Comparison of ENCODE assay signal across 25 cellular contexts in the genomic region with DNA sequence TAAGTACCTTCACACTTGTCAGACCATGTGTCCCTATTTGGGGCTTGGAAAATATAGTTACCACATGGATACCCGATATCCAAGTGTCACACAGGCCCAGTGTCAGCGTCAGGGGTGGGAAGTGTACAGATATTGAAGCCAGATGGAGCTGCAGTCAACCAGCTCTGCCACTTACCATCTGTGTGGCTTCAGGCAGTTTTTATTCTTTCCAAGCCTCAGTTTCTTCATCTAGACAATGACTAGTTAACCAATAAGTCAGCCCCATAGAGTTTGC.
DNase-seq lines count a peak whose midpoint lies in the region; ATAC-seq and TF ChIP-seq lines count a peak whose summit lies in the region.
"Had no signal": no experiment of that assay in that cellular context is flagged by ENCODE, and none has a peak within 500 bp of the region (broad histone marks: within the 10 kb centered on the region; RNA-seq: fewer than 3 reads in every experiment).

No MANE protein-coding gene starts in this region.

- peak; percentile 61 for DNase-seq in DMS 273 (lab: John Stamatoyannopoulos, UW; ENCODE audit: unreplicated experiment)
- DNase-seq in NCI-H524 treated with DMSO at 0.1 percent for 48 hours (lab: John Stamatoyannopoulos, UW) = peak; percentile 87
- DNase-seq in psoas muscle = peak in 1 of 2 donors; percentile 69
- DNase-seq in SHP77 treated with DMSO at 0.1 percent for 48 hours (lab: John Stamatoyannopoulos, UW) = no peak
- no peak for DNase-seq in MV-4-11 (lab: John Stamatoyannopoulos, UW)
- DNase-seq: Calu3; CD8-positive, alpha-beta memory T cell; DMS53; IMR-90; Karpas-422; NCI-H1105; NCI-H1436 treated with DMSO at 0.1 percent for 48 hours; NCI-H187 treated with DMSO at 0.1 percent for 48 hours; NCI-H2107; NCI-H446 treated with DMSO at 0.1 percent for 48 hours; NCI-H69; Peyer's patch; T-helper 17 cell had no signal

- H3K9me3 Mint-ChIP-seq in IgD-negative memory B cell = peaks cover 0 to 6% (median 3%) of the 10 kb centered on the region in 3 donors

- TF ChIP-seq CTCF in psoas muscle (IDR thresholded peaks at IDR 0.05) = peak; percentile 15

- ATAC-seq in psoas muscle (peak; percentile 91 to 96 (median 94)), HG02678 (IDR thresholded peaks at IDR 0.05; ENCODE audit: unreplicated experiment) (no peak)
- ATAC-seq: GM23338, SK-N-SH treated with all-trans-retinoic acid at 6 μM for 48 hours, T-helper 17 cell had no signal

- peaks cover 5% of the 10 kb centered on the region for H3K36me3 Mint-ChIP-seq in IgD-negative memory B cell
- H3K36me3 Mint-ChIP-seq: CD8-positive, alpha-beta memory T cell had no signal

- no peaks in the 10 kb centered on the region for H3K9me3 ChIP-seq in psoas muscle
- H3K9me3 ChIP-seq: Peyer's patch had no signal

- H3K4me3 Mint-ChIP-seq in IgD-negative memory B cell = no peak overlapping the region
- H3K4me3 Mint-ChIP-seq: CD8-positive, alpha-beta memory T cell; GM23338; H9; T-helper 17 cell had no signal

- 29 to 57% (median 40%) methylated on average over 2 of the region's 2 CpGs for WGBS in psoas muscle, 3 donors

- H3K4me1 Mint-ChIP-seq in IgD-negative memory B cell = peaks cover 4 to 19% (median 11%) of the 10 kb centered on the region in 3 donors
- H3K4me1 Mint-ChIP-seq: T-helper 17 cell had no signal

- H3K4me3 ChIP-seq in psoas muscle = no peak overlapping the region
- H3K4me3 ChIP-seq: GM23338, Peyer's patch, SJCRH30 had no signal

- H3K27me3 Mint-ChIP-seq in IgD-negative memory B cell = peaks cover 7% of the 10 kb centered on the region

- peaks cover 32% of the 10 kb centered on the region for H3K4me1 ChIP-seq in psoas muscle

- no peaks in the 10 kb centered on the region for H3K27me3 ChIP-seq in psoas muscle (ENCODE audit: insufficient read depth in 3 of 3, low read length in 2 of 3)
- H3K27me3 ChIP-seq: Peyer's patch, SJCRH30 had no signal

- peak overlapping the region; percentile 81 for H3K27ac ChIP-seq in psoas muscle
- H3K27ac ChIP-seq: C4-2B, Peyer's patch, SJCRH30 had no signal

- peak overlapping the region in 2 of 3 donors; percentile 16 to 27 for H3K27ac Mint-ChIP-seq in IgD-negative memory B cell
- H3K27ac Mint-ChIP-seq: CD8-positive, alpha-beta memory T cell; GM23338; H9; T-helper 17 cell had no signal

- H3K36me3 ChIP-seq in psoas muscle (ENCODE audit: insufficient read depth in 1 of 2, low read depth in 1 of 2) = no peaks in the 10 kb centered on the region
- H3K36me3 ChIP-seq: Peyer's patch, SJCRH30 had no signal

- intact Hi-C loops in psoas muscle (cut with DNase I) = loop anchor here in 1 of 2 donors (10.0 kb wide), 1 partner anchor 280 kb away; no protein-coding TSS in a partner anchor

Comparison
In these comparisons a context has a peak if more than half of its experiments do, and no peak if none do; other contexts are left out.
1. DNase-seq: peak in DMS 273 (single experiment) and NCI-H524 treated with DMSO at 0.1 percent for 48 hours (single experiment); none in SHP77 treated with DMSO at 0.1 percent for 48 hours (single experiment) and MV-4-11 (single experiment).